Comparison of ENCODE assay signal across 9 cellular contexts in the genomic region with DNA sequence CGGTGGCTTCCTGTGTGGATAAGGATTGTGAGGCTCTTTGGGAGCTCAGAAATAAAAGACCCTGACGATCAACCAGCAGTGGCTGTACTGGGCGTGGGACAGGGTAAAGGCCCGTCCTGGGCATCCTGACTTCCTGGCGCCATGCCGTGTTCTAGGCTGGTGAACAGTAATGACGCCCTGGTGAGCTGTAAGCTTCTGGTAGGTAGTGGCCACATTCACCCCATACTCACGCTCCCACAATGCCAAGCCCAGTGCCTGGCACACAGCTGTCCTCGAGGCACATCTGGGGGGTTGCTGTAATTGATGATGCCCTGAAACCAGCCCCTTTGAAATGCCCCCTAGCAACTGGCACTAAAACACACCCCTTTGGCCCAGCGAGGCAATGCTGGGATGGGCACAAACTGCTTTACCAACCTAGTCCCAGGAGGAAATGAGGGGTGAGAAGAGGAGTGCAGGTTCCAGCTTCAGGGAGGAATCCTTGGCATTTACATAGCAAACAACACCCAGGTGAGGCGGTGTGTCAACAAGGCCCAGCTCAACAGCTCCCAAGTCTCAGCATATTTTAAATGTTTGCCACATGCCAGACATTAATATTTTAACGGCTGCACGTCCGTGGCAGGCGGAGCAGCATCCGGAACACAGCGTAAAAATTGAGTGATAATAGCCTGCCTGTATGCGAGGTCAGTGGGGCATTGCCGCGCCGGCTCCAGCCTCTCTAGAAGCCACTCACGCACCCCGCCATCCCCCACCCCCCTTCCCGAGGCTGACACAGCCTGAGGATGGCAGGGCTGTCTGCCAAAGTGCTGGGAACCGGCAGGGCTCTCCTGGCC.
A peak's percentile ranks its signal among the peaks of the same experiment; 100 is the strongest.
DNase-seq lines count a peak whose midpoint lies in the region; ATAC-seq and TF ChIP-seq lines count a peak whose summit lies in the region.
"Had no signal": no experiment of that assay in that cellular context is flagged by ENCODE, and none has a peak within 500 bp of the region (broad histone marks: within the 10 kb centered on the region; RNA-seq: fewer than 3 reads in every experiment).

No MANE protein-coding gene starts in this region.

- DNase-seq in DMS153 treated with DMSO at 0.1 percent for 48 hours (lab: John Stamatoyannopoulos, UW; ENCODE audit: unreplicated experiment): peak; percentile 72
- peak; percentile 62 for DNase-seq in NCI-H2227 treated with DMSO at 0.1 percent for 48 hours (lab: John Stamatoyannopoulos, UW)
- peak; percentile 6 for DNase-seq in foreskin melanocyte
- peak; percentile 57 for DNase-seq in nephron progenitor cell
- DNase-seq in KG1 (lab: John Stamatoyannopoulos, UW): no peak
- no peak for DNase-seq in GM03348 (ENCODE audit: low spot score)
- DNase-seq in coronary artery (ENCODE audit: low spot score): no peak

- ATAC-seq in GM19397 (IDR thresholded peaks at IDR 0.05; ENCODE audit: unreplicated experiment): no peak
- ATAC-seq: gastroesophageal sphincter had no signal

- H3K27ac Mint-ChIP-seq in nephron progenitor cell: no peak overlapping the region

- no peak overlapping the region for H3K27ac ChIP-seq in coronary artery
- H3K27ac ChIP-seq: gastroesophageal sphincter had no signal

- no peaks in the 10 kb centered on the region for H3K9me3 Mint-ChIP-seq in nephron progenitor cell

- TF ChIP-seq CTCF in nephron progenitor cell (IDR thresholded peaks at IDR 0.05): no peak
- TF ChIP-seq CTCF in coronary artery (IDR thresholded peaks at IDR 0.05): no peak

- H3K36me3 Mint-ChIP-seq in nephron progenitor cell (ENCODE audit: low read depth): no peaks in the 10 kb centered on the region

- peak overlapping the region; percentile 17 for H3K4me3 Mint-ChIP-seq in nephron progenitor cell

- H3K27me3 Mint-ChIP-seq in nephron progenitor cell (ENCODE audit: low read depth, poor library complexity): peaks cover 80% of the 10 kb centered on the region

- H3K4me3 ChIP-seq in coronary artery: no peak overlapping the region
- H3K4me3 ChIP-seq: gastroesophageal sphincter had no signal

- peaks cover 80% of the 10 kb centered on the region for H3K4me1 Mint-ChIP-seq in nephron progenitor cell

Comparison
In these comparisons a context has a peak if more than half of its experiments do, and no peak if none do; other contexts are left out.
1. DNase-seq: peak in DMS153 treated with DMSO at 0.1 percent for 48 hours (single experiment), NCI-H2227 treated with DMSO at 0.1 percent for 48 hours (single experiment), foreskin melanocyte (single experiment) and nephron progenitor cell (single experiment); none in KG1 (single experiment), GM03348 (single experiment) and coronary artery (single experiment).